ENCODE assay signal across 1 cellular context in the genomic region with DNA sequence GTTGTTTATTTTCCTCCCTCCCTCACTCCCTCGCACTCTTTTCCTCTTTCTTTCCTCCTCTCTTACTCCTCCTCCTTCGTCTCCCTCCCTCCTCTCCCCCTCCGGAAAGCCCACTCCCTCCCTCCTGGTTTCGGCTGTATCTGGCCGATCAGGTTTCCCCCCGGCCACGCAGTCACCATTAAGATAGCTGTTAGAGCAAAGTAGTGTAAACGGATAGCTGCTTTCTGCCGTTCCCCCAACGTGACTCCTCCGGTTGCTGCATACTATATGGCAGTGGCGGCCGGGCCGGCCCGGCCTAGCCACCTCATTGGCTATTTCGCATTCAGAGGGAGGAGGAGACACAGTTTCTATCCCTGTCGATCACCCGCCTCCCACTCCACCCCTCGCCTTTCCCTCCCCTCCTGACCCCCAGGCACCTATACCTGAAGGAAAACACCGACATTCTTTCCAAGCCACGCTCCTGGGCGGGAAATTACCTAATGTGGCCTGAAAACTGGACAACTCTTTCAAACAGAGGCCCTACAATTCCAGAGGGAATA.
TF ChIP-seq lines count a peak whose summit lies in the region.

Gene SIX4, minus strand, starts transcription at position 272 of the 539 bp plus-strand sequence. CDS start 277 bp downstream, outside the sequence.

TF ChIP-seq in SK-N-SH, 30 proteins besides CTCF, POLR2A, EP300 and RAD21:
- no peak for TF ChIP-seq EZH2phosphoT487 (IDR thresholded peaks at IDR 0.05; ENCODE audit: borderline replicate concordance, low read depth)
- TF ChIP-seq RCOR1 (IDR thresholded peaks at IDR 0.05; ENCODE audit: low read length) = no peak
- TF ChIP-seq, protein P1, sequence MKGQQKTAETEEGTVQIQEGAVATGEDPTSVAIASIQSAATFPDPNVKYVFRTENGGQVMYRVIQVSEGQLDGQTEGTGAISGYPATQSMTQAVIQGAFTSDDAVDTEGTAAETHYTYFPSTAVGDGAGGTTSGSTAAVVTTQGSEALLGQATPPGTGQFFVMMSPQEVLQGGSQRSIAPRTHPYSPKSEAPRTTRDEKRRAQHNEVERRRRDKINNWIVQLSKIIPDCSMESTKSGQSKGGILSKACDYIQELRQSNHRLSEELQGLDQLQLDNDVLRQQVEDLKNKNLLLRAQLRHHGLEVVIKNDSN (IDR thresholded peaks at IDR 0.05; ENCODE audit: borderline replicate concordance, low read depth) = 0 out of 2 replicates have a peak, but pooled peaks have one; percentile 41
- TF ChIP-seq, protein P2, sequence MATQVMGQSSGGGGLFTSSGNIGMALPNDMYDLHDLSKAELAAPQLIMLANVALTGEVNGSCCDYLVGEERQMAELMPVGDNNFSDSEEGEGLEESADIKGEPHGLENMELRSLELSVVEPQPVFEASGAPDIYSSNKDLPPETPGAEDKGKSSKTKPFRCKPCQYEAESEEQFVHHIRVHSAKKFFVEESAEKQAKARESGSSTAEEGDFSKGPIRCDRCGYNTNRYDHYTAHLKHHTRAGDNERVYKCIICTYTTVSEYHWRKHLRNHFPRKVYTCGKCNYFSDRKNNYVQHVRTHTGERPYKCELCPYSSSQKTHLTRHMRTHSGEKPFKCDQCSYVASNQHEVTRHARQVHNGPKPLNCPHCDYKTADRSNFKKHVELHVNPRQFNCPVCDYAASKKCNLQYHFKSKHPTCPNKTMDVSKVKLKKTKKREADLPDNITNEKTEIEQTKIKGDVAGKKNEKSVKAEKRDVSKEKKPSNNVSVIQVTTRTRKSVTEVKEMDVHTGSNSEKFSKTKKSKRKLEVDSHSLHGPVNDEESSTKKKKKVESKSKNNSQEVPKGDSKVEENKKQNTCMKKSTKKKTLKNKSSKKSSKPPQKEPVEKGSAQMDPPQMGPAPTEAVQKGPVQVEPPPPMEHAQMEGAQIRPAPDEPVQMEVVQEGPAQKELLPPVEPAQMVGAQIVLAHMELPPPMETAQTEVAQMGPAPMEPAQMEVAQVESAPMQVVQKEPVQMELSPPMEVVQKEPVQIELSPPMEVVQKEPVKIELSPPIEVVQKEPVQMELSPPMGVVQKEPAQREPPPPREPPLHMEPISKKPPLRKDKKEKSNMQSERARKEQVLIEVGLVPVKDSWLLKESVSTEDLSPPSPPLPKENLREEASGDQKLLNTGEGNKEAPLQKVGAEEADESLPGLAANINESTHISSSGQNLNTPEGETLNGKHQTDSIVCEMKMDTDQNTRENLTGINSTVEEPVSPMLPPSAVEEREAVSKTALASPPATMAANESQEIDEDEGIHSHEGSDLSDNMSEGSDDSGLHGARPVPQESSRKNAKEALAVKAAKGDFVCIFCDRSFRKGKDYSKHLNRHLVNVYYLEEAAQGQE (IDR thresholded peaks at IDR 0.05; ENCODE audit: low read depth, low read length) = peak; percentile 54; the same call in 1 of the 2 replicates
- no peak for TF ChIP-seq FOXJ3 (CRISPR knock-in tag; IDR thresholded peaks at IDR 0.05)
- no peak for TF ChIP-seq NRF1 (IDR thresholded peaks at IDR 0.05; ENCODE audit: low read depth, low read length)
- TF ChIP-seq, protein P3, sequence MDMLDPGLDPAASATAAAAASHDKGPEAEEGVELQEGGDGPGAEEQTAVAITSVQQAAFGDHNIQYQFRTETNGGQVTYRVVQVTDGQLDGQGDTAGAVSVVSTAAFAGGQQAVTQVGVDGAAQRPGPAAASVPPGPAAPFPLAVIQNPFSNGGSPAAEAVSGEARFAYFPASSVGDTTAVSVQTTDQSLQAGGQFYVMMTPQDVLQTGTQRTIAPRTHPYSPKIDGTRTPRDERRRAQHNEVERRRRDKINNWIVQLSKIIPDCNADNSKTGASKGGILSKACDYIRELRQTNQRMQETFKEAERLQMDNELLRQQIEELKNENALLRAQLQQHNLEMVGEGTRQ (IDR thresholded peaks at IDR 0.05; ENCODE audit: borderline replicate concordance, low read depth, low read length) = no peak
- peak; percentile 84 for TF ChIP-seq SIN3A (IDR thresholded peaks at IDR 0.05; ENCODE audit: borderline replicate concordance, low read depth, low read length)
- peak; percentile 86 for TF ChIP-seq TAF1 (IDR thresholded peaks at IDR 0.05; ENCODE audit: borderline replicate concordance, low read depth, low read length)
- peak; percentile 40; the same call in 1 of the 2 replicates for TF ChIP-seq TCF12 (IDR thresholded peaks at IDR 0.05)
- peak; percentile 85 for TF ChIP-seq POLR2AphosphoS5 (IDR thresholded peaks at IDR 0.05; ENCODE audit: low read depth, low read length)
- TF ChIP-seq GATA2 (CRISPR knock-in tag; IDR thresholded peaks at IDR 0.05) = no peak
- TF ChIP-seq YY1 (IDR thresholded peaks at IDR 0.05; ENCODE audit: low read depth) = no peak
- TF ChIP-seq, protein P4, sequence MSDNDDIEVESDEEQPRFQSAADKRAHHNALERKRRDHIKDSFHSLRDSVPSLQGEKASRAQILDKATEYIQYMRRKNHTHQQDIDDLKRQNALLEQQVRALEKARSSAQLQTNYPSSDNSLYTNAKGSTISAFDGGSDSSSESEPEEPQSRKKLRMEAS (IDR thresholded peaks at IDR 0.05; ENCODE audit: low read depth) = peak; percentile 81
- no peak for TF ChIP-seq RFX5 (IDR thresholded peaks at IDR 0.05; ENCODE audit: low read length)
- TF ChIP-seq, protein P5, sequence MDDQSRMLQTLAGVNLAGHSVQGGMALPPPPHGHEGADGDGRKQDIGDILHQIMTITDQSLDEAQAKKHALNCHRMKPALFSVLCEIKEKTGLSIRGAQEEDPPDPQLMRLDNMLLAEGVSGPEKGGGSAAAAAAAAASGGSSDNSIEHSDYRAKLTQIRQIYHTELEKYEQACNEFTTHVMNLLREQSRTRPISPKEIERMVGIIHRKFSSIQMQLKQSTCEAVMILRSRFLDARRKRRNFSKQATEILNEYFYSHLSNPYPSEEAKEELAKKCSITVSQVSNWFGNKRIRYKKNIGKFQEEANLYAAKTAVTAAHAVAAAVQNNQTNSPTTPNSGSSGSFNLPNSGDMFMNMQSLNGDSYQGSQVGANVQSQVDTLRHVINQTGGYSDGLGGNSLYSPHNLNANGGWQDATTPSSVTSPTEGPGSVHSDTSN (IDR thresholded peaks at IDR 0.05) = peak; percentile 92
- TF ChIP-seq, protein P6, sequence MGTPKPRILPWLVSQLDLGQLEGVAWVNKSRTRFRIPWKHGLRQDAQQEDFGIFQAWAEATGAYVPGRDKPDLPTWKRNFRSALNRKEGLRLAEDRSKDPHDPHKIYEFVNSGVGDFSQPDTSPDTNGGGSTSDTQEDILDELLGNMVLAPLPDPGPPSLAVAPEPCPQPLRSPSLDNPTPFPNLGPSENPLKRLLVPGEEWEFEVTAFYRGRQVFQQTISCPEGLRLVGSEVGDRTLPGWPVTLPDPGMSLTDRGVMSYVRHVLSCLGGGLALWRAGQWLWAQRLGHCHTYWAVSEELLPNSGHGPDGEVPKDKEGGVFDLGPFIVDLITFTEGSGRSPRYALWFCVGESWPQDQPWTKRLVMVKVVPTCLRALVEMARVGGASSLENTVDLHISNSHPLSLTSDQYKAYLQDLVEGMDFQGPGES (IDR thresholded peaks at IDR 0.05; ENCODE audit: low read depth, low read length) = no peak
- no peak for TF ChIP-seq JUND (IDR thresholded peaks at IDR 0.05)
- peak; percentile 68 for TF ChIP-seq MXI1 (IDR thresholded peaks at IDR 0.05; ENCODE audit: low read depth, low read length)
- TF ChIP-seq GABPA (IDR thresholded peaks at IDR 0.05; ENCODE audit: low read depth) = no peak
- no peak for TF ChIP-seq CHD2 (IDR thresholded peaks at IDR 0.05; ENCODE audit: low read length, partially characterized antibody)
